In genomic region chr2:86441392-86441788, GRCh38 we compare ENCODE assay signal across 8 cellular contexts. TPM values are rescaled to one million over a fixed set of nuclear protein-coding genes. Genes with fewer than 3 reads are reported as not detected.
DNase-seq lines count a peak whose midpoint lies in the region; ATAC-seq, FAIRE-seq and TF ChIP-seq lines count a peak whose summit lies in the region.

No MANE protein-coding gene starts in this region.

- FAIRE-seq in GM12892 (lab: Jason Lieb, UNC) = no peak

- H3K9ac ChIP-seq in mesenchymal stem cell (ENCODE audit: low read length) = peak overlapping the region; percentile 88

- H2BK15ac ChIP-seq in mesenchymal stem cell (ENCODE audit: low read depth, poor library complexity, severe bottlenecking) = peak overlapping the region; percentile 100

- H3K9me3 ChIP-seq in ascending aorta (peaks cover 3 to 18% of the 10 kb centered on the region in 2 donors), mesenchymal stem cell (ENCODE audit: control insufficient read depth, low read length) (peaks cover 29% of the 10 kb centered on the region)

- H4K8ac ChIP-seq in mesenchymal stem cell (ENCODE audit: low read length) = no peak overlapping the region

- peak overlapping the region; percentile 60 to 70 for H3K18ac ChIP-seq in mesenchymal stem cell (ENCODE audit: low read depth in 1 of 2, low read length in 2 of 2)

- H3K27me3 ChIP-seq in ascending aorta (no peaks in the 10 kb centered on the region), mesenchymal stem cell (ENCODE audit: control insufficient read depth in 1 of 2, insufficient read depth in 1 of 2, low read length in 2 of 2) (no peaks in the 10 kb centered on the region)

- H2AFZ ChIP-seq in mesenchymal stem cell (ENCODE audit: low read depth, low read length) = no peak overlapping the region

- H2BK120ac ChIP-seq in mesenchymal stem cell (ENCODE audit: low read depth, low read length) = peak overlapping the region; percentile 79

- peak overlapping the region; percentile 53 for H3K4me2 ChIP-seq in mesenchymal stem cell (ENCODE audit: low read length, poor library complexity, severe bottlenecking)

- peak; percentile 92 for TF ChIP-seq POLR2A in GM12892 (IDR thresholded peaks at IDR 0.05; ENCODE audit: low read depth, low read length)

- ATAC-seq in HG02943 (IDR thresholded peaks at IDR 0.05; ENCODE audit: low read depth, unreplicated experiment) (peak; percentile 26), esophagus mucosa (no peak), HG02885 (IDR thresholded peaks at IDR 0.05; ENCODE audit: poor library complexity, unreplicated experiment) (no peak)

- H3K14ac ChIP-seq in mesenchymal stem cell (ENCODE audit: low read length in 2 of 2) = peak overlapping the region in 1 of 2 experiments; percentile 86

- H4K91ac ChIP-seq in mesenchymal stem cell (ENCODE audit: low read length) = no peak overlapping the region

- H3K23ac ChIP-seq in mesenchymal stem cell (ENCODE audit: low read length in 2 of 2) = no peak overlapping the region

- H3K27ac ChIP-seq in ascending aorta = peak overlapping the region; percentile 94 to 99
- H3K27ac ChIP-seq in mesenchymal stem cell (ENCODE audit: low read length, poor library complexity, severe bottlenecking) = peak overlapping the region; percentile 93

- H3K79me1 ChIP-seq in mesenchymal stem cell (replicated peaks; ENCODE audit: low read length, poor library complexity, severe bottlenecking) = peaks cover 4% of the 10 kb centered on the region

- H3K4me3 ChIP-seq in ascending aorta (peak overlapping the region; percentile 88 to 97), mesenchymal stem cell (ENCODE audit: insufficient read depth in 1 of 2, low read depth in 1 of 2, low read length in 2 of 2) (peak overlapping the region; percentile 74 to 89)

- peaks cover 2 to 4% of the 10 kb centered on the region in 2 donors for H3K36me3 ChIP-seq in ascending aorta
- peaks cover 3 to 18% of the 10 kb centered on the region in 2 experiments for H3K36me3 ChIP-seq in mesenchymal stem cell (ENCODE audit: control insufficient read depth in 1 of 2, insufficient read depth in 2 of 2, low read depth in 1 of 2, low read length in 2 of 2)

- peak overlapping the region; percentile 86 for H2BK5ac ChIP-seq in mesenchymal stem cell (ENCODE audit: low read depth, low read length, poor library complexity, severe bottlenecking)

- 3% methylated on average over 22 of the region's 49 CpGs for WGBS in mesenchymal stem cell

- H2BK12ac ChIP-seq in mesenchymal stem cell (ENCODE audit: low read length in 2 of 2) = no peak overlapping the region

- DNase-seq in GM12892 (ENCODE audit: insufficient read length) (no peak), ascending aorta (ENCODE audit: low spot score in 2 of 2) (no peak), mesenchymal stem cell (no peak), NCI-H2227 treated with DMSO at 0.1 percent for 48 hours (lab: John Stamatoyannopoulos, UW) (no peak), NCI-H2081 (lab: John Stamatoyannopoulos, UW) (no peak)

- peak overlapping the region in 1 of 2 experiments; percentile 7 for H3K4ac ChIP-seq in mesenchymal stem cell (ENCODE audit: low read depth in 1 of 2, low read length in 2 of 2)

- intact Hi-C loops in ascending aorta (cut with DNase I) = loop anchor here (2.0 to 5.0 kb wide), 4 partner anchors 36 to 247 kb away; partner anchors contain the start of genes CHMP3, IMMT and RNF103

- peaks cover 3 to 29% of the 10 kb centered on the region in 2 donors for H3K4me1 ChIP-seq in ascending aorta
- peaks cover 4% of the 10 kb centered on the region for H3K4me1 ChIP-seq in mesenchymal stem cell (ENCODE audit: control insufficient read depth, insufficient read depth, low read depth, low read length)

- no peak for TF ChIP-seq CTCF in ascending aorta (IDR thresholded peaks at IDR 0.05)

- no peak overlapping the region for H2AK5ac ChIP-seq in mesenchymal stem cell (ENCODE audit: low read length, severe bottlenecking)

RNA-seq across cellular contexts. Expression of gene KDM3A, which starts 0.2 kb away (rescaled TPM):
- 54.8 TPM for polyA plus RNA-seq in GM12892 (2012; ENCODE audit: missing spikeins)
- 18.4 TPM for total RNA-seq in ascending aorta
- polyA plus RNA-seq in mesenchymal stem cell (2013, experiment 1 of 2) = 14.3 TPM
- 14.2 TPM for polyA plus RNA-seq in mesenchymal stem cell (2013, experiment 2 of 2)
- 32.0 TPM for total RNA-seq in esophagus mucosa
